Comparison of ENCODE assay signal across 1 cellular context in genomic region chrX:153927936-153928760, GRCh38.
A peak's percentile ranks its signal among the peaks of the same experiment; 100 is the strongest.
TF ChIP-seq lines count a peak whose summit lies in the region.

No MANE protein-coding gene starts in this region.

TF ChIP-seq in HepG2, 621 proteins besides CTCF, POLR2A, EP300 and RAD21 (continued from another document and continues in another):
- TF ChIP-seq NFYB (CRISPR knock-in tag; IDR thresholded peaks at IDR 0.05): peak; percentile 78
- no peak for TF ChIP-seq ZNF580 (CRISPR knock-in tag; IDR thresholded peaks at IDR 0.05; ENCODE audit: borderline replicate concordance, low read depth)
- no peak for TF ChIP-seq MEIS1 (CRISPR knock-in tag; IDR thresholded peaks at IDR 0.05; ENCODE audit: borderline replicate concordance)
- 0 out of 2 replicates have a peak, but pooled peaks have one; percentile 11 for TF ChIP-seq ZNF614 (CRISPR knock-in tag; IDR thresholded peaks at IDR 0.05; ENCODE audit: borderline replicate concordance)
- TF ChIP-seq ZKSCAN5 (CRISPR knock-in tag; IDR thresholded peaks at IDR 0.05): no peak
- no peak for TF ChIP-seq HMG20A (CRISPR knock-in tag; IDR thresholded peaks at IDR 0.05; ENCODE audit: borderline replicate concordance)
- no peak for TF ChIP-seq ZNF605 (CRISPR knock-in tag; IDR thresholded peaks at IDR 0.05)
- no peak for TF ChIP-seq GTF3A (CRISPR knock-in tag; conservative IDR thresholded peaks at IDR 0.05)
- no peak for TF ChIP-seq JUN (CRISPR knock-in tag; IDR thresholded peaks at IDR 0.05)
- 0 out of 2 replicates have a peak, but pooled peaks have one; percentile 28 for TF ChIP-seq GMEB2 (CRISPR knock-in tag; IDR thresholded peaks at IDR 0.05; ENCODE audit: low read depth)
- no peak for TF ChIP-seq ZNF549 (CRISPR knock-in tag; IDR thresholded peaks at IDR 0.05)
- peak; percentile 46; the same call in 1 of the 2 replicates for TF ChIP-seq TBX2 (CRISPR knock-in tag; IDR thresholded peaks at IDR 0.05; ENCODE audit: borderline replicate concordance)
- TF ChIP-seq SMARCE1 (IDR thresholded peaks at IDR 0.05; ENCODE audit: borderline replicate concordance): no peak
- 0 out of 2 replicates have a peak, but pooled peaks have one; percentile 54 for TF ChIP-seq ZNF776 (CRISPR knock-in tag; IDR thresholded peaks at IDR 0.05)
- no peak for TF ChIP-seq ATAD3A (CRISPR knock-in tag; IDR thresholded peaks at IDR 0.05)
- peak; percentile 93 for TF ChIP-seq KDM2A (CRISPR knock-in tag; IDR thresholded peaks at IDR 0.05; ENCODE audit: borderline replicate concordance, low read depth)
- TF ChIP-seq HOXA3 (CRISPR knock-in tag; IDR thresholded peaks at IDR 0.05): peak; percentile 68; the same call in 1 of the 2 replicates
- TF ChIP-seq ZGPAT (CRISPR knock-in tag; IDR thresholded peaks at IDR 0.05): 0 out of 2 replicates have a peak, but pooled peaks have one; percentile 5
- no peak for TF ChIP-seq PHB2 (IDR thresholded peaks at IDR 0.05; ENCODE audit: partially characterized antibody)
- 0 out of 2 replicates have a peak, but pooled peaks have one; percentile 19 for TF ChIP-seq ZNF329 (CRISPR knock-in tag; IDR thresholded peaks at IDR 0.05; ENCODE audit: low read depth)
- no peak for TF ChIP-seq SCMH1 (CRISPR knock-in tag; IDR thresholded peaks at IDR 0.05; ENCODE audit: borderline replicate concordance)
- TF ChIP-seq ZNF484 (CRISPR knock-in tag; IDR thresholded peaks at IDR 0.05; ENCODE audit: borderline replicate concordance, low read depth): no peak
- no peak for TF ChIP-seq NBN (conservative IDR thresholded peaks at IDR 0.05)
- peak; percentile 66; the same call in 1 of the 2 replicates for TF ChIP-seq SP4 (CRISPR knock-in tag; IDR thresholded peaks at IDR 0.05)
- TF ChIP-seq CC2D1A (CRISPR knock-in tag; IDR thresholded peaks at IDR 0.05): no peak
- no peak for TF ChIP-seq ONECUT2 (CRISPR knock-in tag; IDR thresholded peaks at IDR 0.05)
- no peak for TF ChIP-seq RBAK (CRISPR knock-in tag; IDR thresholded peaks at IDR 0.05)
- TF ChIP-seq ATF7-NPFF (CRISPR knock-in tag; IDR thresholded peaks at IDR 0.05; ENCODE audit: low read depth): peak; percentile 47; the same call in 1 of the 2 replicates
- TF ChIP-seq ZNF878 (CRISPR knock-in tag; IDR thresholded peaks at IDR 0.05): no peak
- TF ChIP-seq BCL3 (CRISPR knock-in tag; IDR thresholded peaks at IDR 0.05): 0 out of 2 replicates have a peak, but pooled peaks have one; percentile 12
- no peak for TF ChIP-seq GRHL1 (CRISPR knock-in tag; conservative IDR thresholded peaks at IDR 0.05)
- TF ChIP-seq YY1 (IDR thresholded peaks at IDR 0.05; ENCODE audit: insufficient read depth, insufficient replicate concordance, low read depth, low read length): peak; percentile 57
- TF ChIP-seq ARID3A (IDR thresholded peaks at IDR 0.05; ENCODE audit: low read depth, low read length): no peak
- TF ChIP-seq IKZF4 (CRISPR knock-in tag; IDR thresholded peaks at IDR 0.05; ENCODE audit: borderline replicate concordance, low read depth, not compliant biosample characterization): no peak
- no peak for TF ChIP-seq AHR (CRISPR knock-in tag; IDR thresholded peaks at IDR 0.05)
- peak; percentile 54 for TF ChIP-seq POLR2G (IDR thresholded peaks at IDR 0.05; ENCODE audit: low read depth, low read length)
- no peak for TF ChIP-seq MIER2 (CRISPR knock-in tag; IDR thresholded peaks at IDR 0.05)
- TF ChIP-seq JARID2 (CRISPR knock-in tag; IDR thresholded peaks at IDR 0.05; ENCODE audit: insufficient replicate concordance): no peak
- TF ChIP-seq PAWR (CRISPR knock-in tag; IDR thresholded peaks at IDR 0.05; ENCODE audit: borderline replicate concordance): no peak
- TF ChIP-seq MEF2D (CRISPR knock-in tag; IDR thresholded peaks at IDR 0.05): 0 out of 2 replicates have a peak, but pooled peaks have one; percentile 2
- TF ChIP-seq PHF8 (CRISPR knock-in tag; IDR thresholded peaks at IDR 0.05): peak; percentile 63; the same call in 1 of the 2 replicates
- peak; percentile 31; the same call in 1 of the 2 replicates for TF ChIP-seq UBTF (CRISPR knock-in tag; IDR thresholded peaks at IDR 0.05)
- TF ChIP-seq TAF1 (CRISPR knock-in tag; IDR thresholded peaks at IDR 0.05): 0 out of 2 replicates have a peak, but pooled peaks have one; percentile 43
- no peak for TF ChIP-seq ZBTB20 (CRISPR knock-in tag; IDR thresholded peaks at IDR 0.05; ENCODE audit: borderline replicate concordance, low read depth)
- no peak for TF ChIP-seq STAT6 (CRISPR knock-in tag; IDR thresholded peaks at IDR 0.05; ENCODE audit: borderline replicate concordance)
- TF ChIP-seq ZNF354B (CRISPR knock-in tag; IDR thresholded peaks at IDR 0.05): 0 out of 2 replicates have a peak, but pooled peaks have one; percentile 14
- TF ChIP-seq ZBTB14 (CRISPR knock-in tag; IDR thresholded peaks at IDR 0.05): 0 out of 2 replicates have a peak, but pooled peaks have one; percentile 37
- 0 out of 2 replicates have a peak, but pooled peaks have one; percentile 20 for TF ChIP-seq ZBTB7B (CRISPR knock-in tag; IDR thresholded peaks at IDR 0.05)
- TF ChIP-seq FOXP4 (CRISPR knock-in tag; IDR thresholded peaks at IDR 0.05): peak; percentile 20; the same call in 1 of the 2 replicates
- TF ChIP-seq CEBPG (CRISPR knock-in tag; IDR thresholded peaks at IDR 0.05): no peak
- no peak for TF ChIP-seq CREBL2 (CRISPR knock-in tag; IDR thresholded peaks at IDR 0.05; ENCODE audit: borderline replicate concordance)
